Comparison of ENCODE assay signal across 8 cellular contexts in genomic region chr19:7500811-7501450, GRCh38. TPM values are rescaled to one million over a fixed set of nuclear protein-coding genes. Genes with fewer than 3 reads are reported as not detected.
DNase-seq lines count a peak whose midpoint lies in the region; ATAC-seq and TF ChIP-seq lines count a peak whose summit lies in the region.

No MANE protein-coding gene starts in this region.

- dilution Hi-C loops in mammary epithelial cell (cut with HindIII; ENCODE audit: low sequenced_read_pairs) = no loop called here

- in situ Hi-C loops in mammary epithelial cell (cut with MboI; ENCODE audit: low sequenced_read_pairs in 2 of 2) = no loop called here

- CTCF ChIA-PET in mammary epithelial cell (lab: Charles Lee; ENCODE audit: low non-redundant PET) = interaction anchor here (0.6 kb wide), 1 partner anchor 118 kb away, joined by 7 read pairs; no protein-coding TSS in a partner anchor

- peak overlapping the region; percentile 89 for H2AFZ ChIP-seq in mammary epithelial cell (ENCODE audit: low read depth, low read length)

- intact Hi-C loops in mammary epithelial cell (cut with micrococcal nuclease) = no loop called here

- no peaks in the 10 kb centered on the region for H3K79me2 ChIP-seq in mammary epithelial cell (ENCODE audit: insufficient read depth, low read length)

- H3K9me3 ChIP-seq in SK-N-MC (ENCODE audit: low read depth, low read length) (no peaks in the 10 kb centered on the region), mammary epithelial cell (replicated peaks; ENCODE audit: insufficient read depth, low read length) (no peaks in the 10 kb centered on the region)

- no peaks in the 10 kb centered on the region for H3K27me3 ChIP-seq in mammary epithelial cell (ENCODE audit: insufficient read depth, low read length)

- WGBS in mammary epithelial cell (ENCODE audit: low coverage, missing lambda C conversion rate) = 2% methylated on average over 21 of the region's 93 CpGs

- peak; percentile 63 for DNase-seq in CD1c-positive myeloid dendritic cell (ENCODE audit: extremely low spot score)
- peak; percentile 38 for DNase-seq in LoVo (ENCODE audit: low spot score)
- no peak for DNase-seq in SK-N-MC (ENCODE audit: low read depth, low spot score)
- peak; percentile 72 for DNase-seq in mammary epithelial cell
- peak; percentile 67 for DNase-seq in kidney tubule cell (ENCODE audit: low spot score)
- peak; percentile 26 for DNase-seq in stimulated activated CD4-positive, alpha-beta T cell treated with anti-CD3 and anti-CD28 coated beads, Interleukin-2, amount 100 ng/mL, for 4 hours (ENCODE audit: low read depth)
- DNase-seq in GM19238 (ENCODE audit: insufficient read length, low spot score) = no peak

- H3K4me1 ChIP-seq in mammary epithelial cell (ENCODE audit: insufficient read depth, low read length) = peaks cover 7% of the 10 kb centered on the region

- no peak for TF ChIP-seq CTCF in mammary epithelial cell (conservative IDR thresholded peaks at IDR 0.05 in 1 of 2, IDR thresholded peaks at IDR 0.05 in 1 of 2; ENCODE audit: extremely low read depth in 1 of 2, insufficient read depth in 1 of 2, low read depth in 1 of 2, low read length in 2 of 2)

- no TSS peak for BruUV-seq in mammary epithelial cell (replicated peaks; lab: Mats Ljungman, UMichigan)

- H3K27ac ChIP-seq in SK-N-MC (no peak overlapping the region), mammary epithelial cell (ENCODE audit: insufficient read depth, low read depth, low read length) (no peak overlapping the region)

- H4K20me1 ChIP-seq in mammary epithelial cell (ENCODE audit: insufficient read depth, low read length) = no peaks in the 10 kb centered on the region

- no peaks in the 10 kb centered on the region for H3K36me3 ChIP-seq in SK-N-MC (ENCODE audit: insufficient read depth, low read length)
- H3K36me3 ChIP-seq in mammary epithelial cell (ENCODE audit: insufficient read depth, low read length) = no peaks in the 10 kb centered on the region

- peak overlapping the region; percentile 98 for H3K4me2 ChIP-seq in mammary epithelial cell (ENCODE audit: insufficient read depth, low read depth, low read length)

- H3K4me3 ChIP-seq in SK-N-MC = peak overlapping the region; percentile 74
- H3K4me3 ChIP-seq in mammary epithelial cell (replicated peaks in 1 of 3; ENCODE audit: insufficient read depth in 1 of 3, low read depth in 2 of 3, low read length in 3 of 3) = peak overlapping the region in 2 of 3 experiments; percentile 46 to 54

- ATAC-seq in GM21723 (IDR thresholded peaks at IDR 0.05; ENCODE audit: unreplicated experiment) = no peak

- H3K9ac ChIP-seq in SK-N-MC (ENCODE audit: insufficient read length) (no peak overlapping the region), mammary epithelial cell (ENCODE audit: insufficient read depth, low read length) (no peak overlapping the region)

RNA-seq across cellular contexts. Expression of gene PEX11G, which starts 12.1 kb away (rescaled TPM):
- total RNA-seq in mammary epithelial cell = 1 to 10 TPM; 5.7 to 6.8 TPM
- polyA plus RNA-seq in mammary epithelial cell = 2.1 TPM
- not detected for polyA minus RNA-seq in mammary epithelial cell

RNA-seq across cellular contexts. Expression of gene ZNF358, which starts 15.0 kb away (rescaled TPM):
- 10 to 100 TPM; 21.7 to 22.0 TPM for total RNA-seq in mammary epithelial cell
- 16.6 TPM for polyA plus RNA-seq in mammary epithelial cell
- polyA minus RNA-seq in mammary epithelial cell = 55.9 TPM

RNA-seq across cellular contexts. Expression of gene MCOLN1, which starts 21.5 kb away (rescaled TPM):
- 10 to 100 TPM; 10.2 to 15.7 TPM for total RNA-seq in mammary epithelial cell
- polyA plus RNA-seq in mammary epithelial cell = 19.6 TPM
- 22.2 TPM for polyA minus RNA-seq in mammary epithelial cell

RNA-seq across cellular contexts. Expression of gene PNPLA6, which starts 34.6 kb away (rescaled TPM):
- total RNA-seq in mammary epithelial cell = 100 to 1,000 TPM; 100 to 118 TPM
- polyA plus RNA-seq in mammary epithelial cell = 48.1 TPM
- 150 TPM for polyA minus RNA-seq in mammary epithelial cell

Comparison
In these comparisons a context has a peak if more than half of its experiments do, and no peak if none do; other contexts are left out.
1. DNase-seq: peak in CD1c-positive myeloid dendritic cell (single experiment), LoVo (single experiment), mammary epithelial cell (single experiment), kidney tubule cell (single experiment) and stimulated activated CD4-positive, alpha-beta T cell treated with anti-CD3 and anti-CD28 coated beads, Interleukin-2, amount 100 ng/mL, for 4 hours (single experiment); none in SK-N-MC (single experiment) and GM19238 (single experiment).